Comparison of ENCODE assay signal across 1 cellular context in the genomic region with DNA sequence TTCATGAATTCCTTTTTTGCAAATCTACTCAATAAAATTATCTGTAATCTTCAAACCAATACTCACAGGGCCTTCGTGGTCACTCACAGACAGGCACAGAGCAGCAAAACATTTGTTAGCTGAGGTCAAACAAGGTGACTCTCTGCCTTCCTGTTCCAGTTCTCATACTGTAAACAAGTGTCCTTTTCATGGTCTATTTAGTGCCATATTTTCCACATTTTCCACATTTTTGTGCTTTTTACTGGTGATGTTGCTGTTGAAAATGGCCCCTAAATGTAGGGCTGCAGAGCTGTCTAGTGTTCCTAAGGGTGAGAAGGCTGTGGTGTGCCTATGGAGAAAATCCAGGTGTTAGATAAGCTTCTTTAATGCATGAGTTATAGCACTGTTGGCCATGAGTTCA.
TF ChIP-seq lines count a peak whose summit lies in the region.

No MANE protein-coding gene starts in this region.

TF ChIP-seq in HepG2, 621 proteins besides CTCF, POLR2A, EP300 and RAD21 (continued from another document):
- TF ChIP-seq, protein P1, sequence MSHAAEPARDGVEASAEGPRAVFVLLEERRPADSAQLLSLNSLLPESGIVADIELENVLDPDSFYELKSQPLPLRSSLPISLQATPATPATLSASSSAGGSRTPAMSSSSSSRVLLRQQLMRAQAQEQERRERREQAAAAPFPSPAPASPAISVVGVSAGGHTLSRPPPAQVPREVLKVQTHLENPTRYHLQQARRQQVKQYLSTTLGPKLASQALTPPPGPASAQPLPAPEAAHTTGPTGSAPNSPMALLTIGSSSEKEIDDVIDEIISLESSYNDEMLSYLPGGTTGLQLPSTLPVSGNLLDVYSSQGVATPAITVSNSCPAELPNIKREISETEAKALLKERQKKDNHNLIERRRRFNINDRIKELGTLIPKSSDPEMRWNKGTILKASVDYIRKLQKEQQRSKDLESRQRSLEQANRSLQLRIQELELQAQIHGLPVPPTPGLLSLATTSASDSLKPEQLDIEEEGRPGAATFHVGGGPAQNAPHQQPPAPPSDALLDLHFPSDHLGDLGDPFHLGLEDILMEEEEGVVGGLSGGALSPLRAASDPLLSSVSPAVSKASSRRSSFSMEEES (CRISPR knock-in tag; IDR thresholded peaks at IDR 0.05) = peak; percentile 37; the same call in 1 of the 2 replicates
- TF ChIP-seq, protein P2, sequence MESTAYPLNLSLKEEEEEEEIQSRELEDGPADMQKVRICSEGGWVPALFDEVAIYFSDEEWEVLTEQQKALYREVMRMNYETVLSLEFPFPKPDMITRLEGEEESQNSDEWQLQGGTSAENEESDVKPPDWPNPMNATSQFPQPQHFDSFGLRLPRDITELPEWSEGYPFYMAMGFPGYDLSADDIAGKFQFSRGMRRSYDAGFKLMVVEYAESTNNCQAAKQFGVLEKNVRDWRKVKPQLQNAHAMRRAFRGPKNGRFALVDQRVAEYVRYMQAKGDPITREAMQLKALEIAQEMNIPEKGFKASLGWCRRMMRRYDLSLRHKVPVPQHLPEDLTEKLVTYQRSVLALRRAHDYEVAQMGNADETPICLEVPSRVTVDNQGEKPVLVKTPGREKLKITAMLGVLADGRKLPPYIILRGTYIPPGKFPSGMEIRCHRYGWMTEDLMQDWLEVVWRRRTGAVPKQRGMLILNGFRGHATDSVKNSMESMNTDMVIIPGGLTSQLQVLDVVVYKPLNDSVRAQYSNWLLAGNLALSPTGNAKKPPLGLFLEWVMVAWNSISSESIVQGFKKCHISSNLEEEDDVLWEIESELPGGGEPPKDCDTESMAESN (CRISPR knock-in tag; conservative IDR thresholded peaks at IDR 0.05) = no peak
- TF ChIP-seq DPF2 (CRISPR knock-in tag; IDR thresholded peaks at IDR 0.05; ENCODE audit: borderline replicate concordance, low read depth) = 0 out of 2 replicates have a peak, but pooled peaks have one; percentile 32
- no peak for TF ChIP-seq RAD51 (IDR thresholded peaks at IDR 0.05; ENCODE audit: borderline replicate concordance)
- TF ChIP-seq ZNF792 (CRISPR knock-in tag; IDR thresholded peaks at IDR 0.05) = no peak
- TF ChIP-seq, protein P3, sequence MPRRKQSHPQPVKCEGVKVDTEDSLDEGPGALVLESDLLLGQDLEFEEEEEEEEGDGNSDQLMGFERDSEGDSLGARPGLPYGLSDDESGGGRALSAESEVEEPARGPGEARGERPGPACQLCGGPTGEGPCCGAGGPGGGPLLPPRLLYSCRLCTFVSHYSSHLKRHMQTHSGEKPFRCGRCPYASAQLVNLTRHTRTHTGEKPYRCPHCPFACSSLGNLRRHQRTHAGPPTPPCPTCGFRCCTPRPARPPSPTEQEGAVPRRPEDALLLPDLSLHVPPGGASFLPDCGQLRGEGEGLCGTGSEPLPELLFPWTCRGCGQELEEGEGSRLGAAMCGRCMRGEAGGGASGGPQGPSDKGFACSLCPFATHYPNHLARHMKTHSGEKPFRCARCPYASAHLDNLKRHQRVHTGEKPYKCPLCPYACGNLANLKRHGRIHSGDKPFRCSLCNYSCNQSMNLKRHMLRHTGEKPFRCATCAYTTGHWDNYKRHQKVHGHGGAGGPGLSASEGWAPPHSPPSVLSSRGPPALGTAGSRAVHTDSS (CRISPR knock-in tag; conservative IDR thresholded peaks at IDR 0.05) = no peak
- TF ChIP-seq ZNF331 (CRISPR knock-in tag; IDR thresholded peaks at IDR 0.05) = 0 out of 2 replicates have a peak, but pooled peaks have one; percentile 62
- no peak for TF ChIP-seq SMYD3 (CRISPR knock-in tag; IDR thresholded peaks at IDR 0.05)
- TF ChIP-seq, protein P4, sequence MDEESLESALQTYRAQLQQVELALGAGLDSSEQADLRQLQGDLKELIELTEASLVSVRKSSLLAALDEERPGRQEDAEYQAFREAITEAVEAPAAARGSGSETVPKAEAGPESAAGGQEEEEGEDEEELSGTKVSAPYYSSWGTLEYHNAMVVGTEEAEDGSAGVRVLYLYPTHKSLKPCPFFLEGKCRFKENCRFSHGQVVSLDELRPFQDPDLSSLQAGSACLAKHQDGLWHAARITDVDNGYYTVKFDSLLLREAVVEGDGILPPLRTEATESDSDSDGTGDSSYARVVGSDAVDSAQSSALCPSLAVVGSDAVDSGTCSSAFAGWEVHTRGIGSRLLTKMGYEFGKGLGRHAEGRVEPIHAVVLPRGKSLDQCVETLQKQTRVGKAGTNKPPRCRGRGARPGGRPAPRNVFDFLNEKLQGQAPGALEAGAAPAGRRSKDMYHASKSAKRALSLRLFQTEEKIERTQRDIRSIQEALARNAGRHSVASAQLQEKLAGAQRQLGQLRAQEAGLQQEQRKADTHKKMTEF (CRISPR knock-in tag; IDR thresholded peaks at IDR 0.05) = peak; percentile 56; the same call in 1 of the 2 replicates
- TF ChIP-seq PCBP1 (IDR thresholded peaks at IDR 0.05; ENCODE audit: borderline replicate concordance, low read depth, low read length) = no peak
- TF ChIP-seq, protein P5, sequence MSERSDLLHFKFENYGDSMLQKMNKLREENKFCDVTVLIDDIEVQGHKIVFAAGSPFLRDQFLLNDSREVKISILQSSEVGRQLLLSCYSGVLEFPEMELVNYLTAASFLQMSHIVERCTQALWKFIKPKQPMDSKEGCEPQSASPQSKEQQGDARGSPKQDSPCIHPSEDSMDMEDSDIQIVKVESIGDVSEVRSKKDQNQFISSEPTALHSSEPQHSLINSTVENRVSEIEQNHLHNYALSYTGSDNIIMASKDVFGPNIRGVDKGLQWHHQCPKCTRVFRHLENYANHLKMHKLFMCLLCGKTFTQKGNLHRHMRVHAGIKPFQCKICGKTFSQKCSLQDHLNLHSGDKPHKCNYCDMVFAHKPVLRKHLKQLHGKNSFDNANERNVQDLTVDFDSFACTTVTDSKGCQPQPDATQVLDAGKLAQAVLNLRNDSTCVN (CRISPR knock-in tag; IDR thresholded peaks at IDR 0.05; ENCODE audit: borderline replicate concordance) = no peak
- TF ChIP-seq FOXO1 (CRISPR knock-in tag; IDR thresholded peaks at IDR 0.05) = peak; percentile 92
- TF ChIP-seq, protein P6, sequence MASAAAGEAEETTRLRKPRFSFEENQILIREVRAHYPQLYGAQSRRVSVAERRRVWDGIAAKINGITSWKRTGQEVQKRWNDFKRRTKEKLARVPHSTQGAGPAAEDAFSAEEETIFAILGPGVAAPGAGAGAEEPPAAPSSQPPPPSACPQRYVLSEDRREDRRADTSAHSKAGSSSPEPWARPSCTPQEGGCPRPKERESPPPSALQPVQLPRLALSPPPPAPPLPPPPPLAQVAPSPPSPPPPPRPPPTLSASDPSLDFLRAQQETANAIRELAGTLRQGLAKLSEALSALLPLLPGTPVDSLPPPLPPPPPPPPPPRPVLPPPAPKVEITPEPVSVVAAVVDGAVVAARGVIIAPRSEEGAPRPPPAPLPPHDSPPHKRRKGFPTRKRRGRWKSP (CRISPR knock-in tag; IDR thresholded peaks at IDR 0.05) = no peak
- TF ChIP-seq, protein P7, sequence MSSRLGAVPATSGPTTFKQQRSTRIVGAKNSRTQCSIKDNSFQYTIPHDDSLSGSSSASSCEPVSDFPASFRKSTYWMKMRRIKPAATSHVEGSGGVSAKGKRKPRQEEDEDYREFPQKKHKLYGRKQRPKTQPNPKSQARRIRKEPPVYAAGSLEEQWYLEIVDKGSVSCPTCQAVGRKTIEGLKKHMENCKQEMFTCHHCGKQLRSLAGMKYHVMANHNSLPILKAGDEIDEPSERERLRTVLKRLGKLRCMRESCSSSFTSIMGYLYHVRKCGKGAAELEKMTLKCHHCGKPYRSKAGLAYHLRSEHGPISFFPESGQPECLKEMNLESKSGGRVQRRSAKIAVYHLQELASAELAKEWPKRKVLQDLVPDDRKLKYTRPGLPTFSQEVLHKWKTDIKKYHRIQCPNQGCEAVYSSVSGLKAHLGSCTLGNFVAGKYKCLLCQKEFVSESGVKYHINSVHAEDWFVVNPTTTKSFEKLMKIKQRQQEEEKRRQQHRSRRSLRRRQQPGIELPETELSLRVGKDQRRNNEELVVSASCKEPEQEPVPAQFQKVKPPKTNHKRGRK (CRISPR knock-in tag; IDR thresholded peaks at IDR 0.05) = no peak
- TF ChIP-seq SALL1 (CRISPR knock-in tag; IDR thresholded peaks at IDR 0.05) = peak; percentile 42; the same call in 1 of the 2 replicates
- no peak for TF ChIP-seq ZNF543 (CRISPR knock-in tag; IDR thresholded peaks at IDR 0.05)
- peak; percentile 65 for TF ChIP-seq PHF5A (CRISPR knock-in tag; IDR thresholded peaks at IDR 0.05; ENCODE audit: low read depth, unreplicated experiment)
- TF ChIP-seq IKZF1 (IDR thresholded peaks at IDR 0.05) = no peak
- peak; percentile 52 for TF ChIP-seq ZMYM4 (CRISPR knock-in tag; IDR thresholded peaks at IDR 0.05)
- no peak for TF ChIP-seq KDM2A (CRISPR knock-in tag; IDR thresholded peaks at IDR 0.05; ENCODE audit: borderline replicate concordance, low read depth)
- TF ChIP-seq, protein P8, sequence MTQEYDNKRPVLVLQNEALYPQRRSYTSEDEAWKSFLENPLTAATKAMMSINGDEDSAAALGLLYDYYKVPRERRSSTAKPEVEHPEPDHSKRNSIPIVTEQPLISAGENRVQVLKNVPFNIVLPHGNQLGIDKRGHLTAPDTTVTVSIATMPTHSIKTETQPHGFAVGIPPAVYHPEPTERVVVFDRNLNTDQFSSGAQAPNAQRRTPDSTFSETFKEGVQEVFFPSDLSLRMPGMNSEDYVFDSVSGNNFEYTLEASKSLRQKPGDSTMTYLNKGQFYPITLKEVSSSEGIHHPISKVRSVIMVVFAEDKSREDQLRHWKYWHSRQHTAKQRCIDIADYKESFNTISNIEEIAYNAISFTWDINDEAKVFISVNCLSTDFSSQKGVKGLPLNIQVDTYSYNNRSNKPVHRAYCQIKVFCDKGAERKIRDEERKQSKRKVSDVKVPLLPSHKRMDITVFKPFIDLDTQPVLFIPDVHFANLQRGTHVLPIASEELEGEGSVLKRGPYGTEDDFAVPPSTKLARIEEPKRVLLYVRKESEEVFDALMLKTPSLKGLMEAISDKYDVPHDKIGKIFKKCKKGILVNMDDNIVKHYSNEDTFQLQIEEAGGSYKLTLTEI (CRISPR knock-in tag; conservative IDR thresholded peaks at IDR 0.05) = no peak
- no peak for TF ChIP-seq ZMAT3 (CRISPR knock-in tag; conservative IDR thresholded peaks at IDR 0.05)
- TF ChIP-seq, protein P9, sequence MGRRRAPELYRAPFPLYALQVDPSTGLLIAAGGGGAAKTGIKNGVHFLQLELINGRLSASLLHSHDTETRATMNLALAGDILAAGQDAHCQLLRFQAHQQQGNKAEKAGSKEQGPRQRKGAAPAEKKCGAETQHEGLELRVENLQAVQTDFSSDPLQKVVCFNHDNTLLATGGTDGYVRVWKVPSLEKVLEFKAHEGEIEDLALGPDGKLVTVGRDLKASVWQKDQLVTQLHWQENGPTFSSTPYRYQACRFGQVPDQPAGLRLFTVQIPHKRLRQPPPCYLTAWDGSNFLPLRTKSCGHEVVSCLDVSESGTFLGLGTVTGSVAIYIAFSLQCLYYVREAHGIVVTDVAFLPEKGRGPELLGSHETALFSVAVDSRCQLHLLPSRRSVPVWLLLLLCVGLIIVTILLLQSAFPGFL (CRISPR knock-in tag; IDR thresholded peaks at IDR 0.05) = no peak
- TF ChIP-seq, protein P10, sequence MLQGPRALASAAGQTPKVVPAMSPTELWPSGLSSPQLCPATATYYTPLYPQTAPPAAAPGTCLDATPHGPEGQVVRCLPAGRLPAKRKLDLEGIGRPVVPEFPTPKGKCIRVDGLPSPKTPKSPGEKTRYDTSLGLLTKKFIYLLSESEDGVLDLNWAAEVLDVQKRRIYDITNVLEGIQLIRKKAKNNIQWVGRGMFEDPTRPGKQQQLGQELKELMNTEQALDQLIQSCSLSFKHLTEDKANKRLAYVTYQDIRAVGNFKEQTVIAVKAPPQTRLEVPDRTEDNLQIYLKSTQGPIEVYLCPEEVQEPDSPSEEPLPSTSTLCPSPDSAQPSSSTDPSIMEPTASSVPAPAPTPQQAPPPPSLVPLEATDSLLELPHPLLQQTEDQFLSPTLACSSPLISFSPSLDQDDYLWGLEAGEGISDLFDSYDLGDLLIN (CRISPR knock-in tag; IDR thresholded peaks at IDR 0.05; ENCODE audit: borderline replicate concordance) = no peak
- 0 out of 2 replicates have a peak, but pooled peaks have one; percentile 46 for TF ChIP-seq ZNF614 (CRISPR knock-in tag; IDR thresholded peaks at IDR 0.05; ENCODE audit: borderline replicate concordance)
- TF ChIP-seq SOX5 (CRISPR knock-in tag; IDR thresholded peaks at IDR 0.05; ENCODE audit: borderline replicate concordance) = peak; percentile 79; the same call in 1 of the 2 replicates
- no peak for TF ChIP-seq HOXA9 (CRISPR knock-in tag; IDR thresholded peaks at IDR 0.05; ENCODE audit: borderline replicate concordance)
- TF ChIP-seq AGO2 (optimal IDR thresholded peaks at IDR 0.05; ENCODE audit: low read depth, low read length) = no peak
- no peak for TF ChIP-seq ZNF670 (CRISPR knock-in tag; IDR thresholded peaks at IDR 0.05; ENCODE audit: borderline replicate concordance)
- no peak for TF ChIP-seq NFE2 (CRISPR knock-in tag; IDR thresholded peaks at IDR 0.05)
- peak; percentile 71 for TF ChIP-seq FOXK2 (IDR thresholded peaks at IDR 0.05)
- TF ChIP-seq ZNF460 (CRISPR knock-in tag; IDR thresholded peaks at IDR 0.05; ENCODE audit: borderline replicate concordance) = no peak
- TF ChIP-seq ZEB1 (IDR thresholded peaks at IDR 0.05; ENCODE audit: insufficient replicate concordance, low read depth) = no peak
- TF ChIP-seq HMG20A (CRISPR knock-in tag; IDR thresholded peaks at IDR 0.05; ENCODE audit: borderline replicate concordance) = peak; percentile 56; the same call in 1 of the 2 replicates
- TF ChIP-seq, protein P11, sequence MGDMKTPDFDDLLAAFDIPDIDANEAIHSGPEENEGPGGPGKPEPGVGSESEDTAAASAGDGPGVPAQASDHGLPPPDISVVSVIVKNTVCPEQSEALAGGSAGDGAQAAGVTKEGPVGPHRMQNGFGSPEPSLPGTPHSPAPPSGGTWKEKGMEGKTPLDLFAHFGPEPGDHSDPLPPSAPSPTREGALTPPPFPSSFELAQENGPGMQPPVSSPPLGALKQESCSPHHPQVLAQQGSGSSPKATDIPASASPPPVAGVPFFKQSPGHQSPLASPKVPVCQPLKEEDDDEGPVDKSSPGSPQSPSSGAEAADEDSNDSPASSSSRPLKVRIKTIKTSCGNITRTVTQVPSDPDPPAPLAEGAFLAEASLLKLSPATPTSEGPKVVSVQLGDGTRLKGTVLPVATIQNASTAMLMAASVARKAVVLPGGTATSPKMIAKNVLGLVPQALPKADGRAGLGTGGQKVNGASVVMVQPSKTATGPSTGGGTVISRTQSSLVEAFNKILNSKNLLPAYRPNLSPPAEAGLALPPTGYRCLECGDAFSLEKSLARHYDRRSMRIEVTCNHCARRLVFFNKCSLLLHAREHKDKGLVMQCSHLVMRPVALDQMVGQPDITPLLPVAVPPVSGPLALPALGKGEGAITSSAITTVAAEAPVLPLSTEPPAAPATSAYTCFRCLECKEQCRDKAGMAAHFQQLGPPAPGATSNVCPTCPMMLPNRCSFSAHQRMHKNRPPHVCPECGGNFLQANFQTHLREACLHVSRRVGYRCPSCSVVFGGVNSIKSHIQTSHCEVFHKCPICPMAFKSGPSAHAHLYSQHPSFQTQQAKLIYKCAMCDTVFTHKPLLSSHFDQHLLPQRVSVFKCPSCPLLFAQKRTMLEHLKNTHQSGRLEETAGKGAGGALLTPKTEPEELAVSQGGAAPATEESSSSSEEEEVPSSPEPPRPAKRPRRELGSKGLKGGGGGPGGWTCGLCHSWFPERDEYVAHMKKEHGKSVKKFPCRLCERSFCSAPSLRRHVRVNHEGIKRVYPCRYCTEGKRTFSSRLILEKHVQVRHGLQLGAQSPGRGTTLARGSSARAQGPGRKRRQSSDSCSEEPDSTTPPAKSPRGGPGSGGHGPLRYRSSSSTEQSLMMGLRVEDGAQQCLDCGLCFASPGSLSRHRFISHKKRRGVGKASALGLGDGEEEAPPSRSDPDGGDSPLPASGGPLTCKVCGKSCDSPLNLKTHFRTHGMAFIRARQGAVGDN (CRISPR knock-in tag; IDR thresholded peaks at IDR 0.05) = no peak
